Comparison of ENCODE assay signal across 1 cellular context in the genomic region with DNA sequence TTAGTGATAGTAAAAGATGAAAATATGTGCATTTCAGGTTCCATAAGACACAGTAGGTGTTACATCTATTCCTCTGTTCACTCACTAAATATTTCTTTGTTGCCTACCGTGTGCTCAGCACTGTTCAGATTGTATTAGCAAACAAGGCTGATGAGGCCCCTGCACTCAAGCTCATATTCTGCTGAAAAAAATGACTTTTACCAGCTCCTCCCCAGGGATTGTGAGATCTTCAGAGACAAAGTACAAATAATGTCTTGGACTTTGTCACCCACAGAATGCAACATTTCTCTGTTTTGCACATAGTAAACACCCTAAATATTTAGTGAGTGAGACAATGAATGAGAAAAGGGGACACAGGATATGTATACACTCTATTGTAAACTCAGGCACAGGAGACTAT.
TF ChIP-seq lines count a peak whose summit lies in the region.

No MANE protein-coding gene starts in this region.

TF ChIP-seq in IMR-90, 13 proteins besides CTCF, POLR2A, EP300 and RAD21 (continued from another document):
- TF ChIP-seq, protein P1, sequence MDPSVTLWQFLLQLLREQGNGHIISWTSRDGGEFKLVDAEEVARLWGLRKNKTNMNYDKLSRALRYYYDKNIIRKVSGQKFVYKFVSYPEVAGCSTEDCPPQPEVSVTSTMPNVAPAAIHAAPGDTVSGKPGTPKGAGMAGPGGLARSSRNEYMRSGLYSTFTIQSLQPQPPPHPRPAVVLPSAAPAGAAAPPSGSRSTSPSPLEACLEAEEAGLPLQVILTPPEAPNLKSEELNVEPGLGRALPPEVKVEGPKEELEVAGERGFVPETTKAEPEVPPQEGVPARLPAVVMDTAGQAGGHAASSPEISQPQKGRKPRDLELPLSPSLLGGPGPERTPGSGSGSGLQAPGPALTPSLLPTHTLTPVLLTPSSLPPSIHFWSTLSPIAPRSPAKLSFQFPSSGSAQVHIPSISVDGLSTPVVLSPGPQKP (IDR thresholded peaks at IDR 0.05; ENCODE audit: borderline replicate concordance, low read depth, low read length), result no peak
- no peak for TF ChIP-seq MAZ (IDR thresholded peaks at IDR 0.05; ENCODE audit: borderline replicate concordance, low read depth, low read length)
- no peak for TF ChIP-seq MXI1 (IDR thresholded peaks at IDR 0.05; ENCODE audit: borderline replicate concordance, low read depth, low read length)
- TF ChIP-seq FOS (IDR thresholded peaks at IDR 0.05; ENCODE audit: low read depth, low read length), result no peak
- no peak for TF ChIP-seq SMC3 (IDR thresholded peaks at IDR 0.05; ENCODE audit: low read depth, low read length)
- TF ChIP-seq BHLHE40 (IDR thresholded peaks at IDR 0.05; ENCODE audit: low read depth, low read length), result no peak
- TF ChIP-seq, protein P2, sequence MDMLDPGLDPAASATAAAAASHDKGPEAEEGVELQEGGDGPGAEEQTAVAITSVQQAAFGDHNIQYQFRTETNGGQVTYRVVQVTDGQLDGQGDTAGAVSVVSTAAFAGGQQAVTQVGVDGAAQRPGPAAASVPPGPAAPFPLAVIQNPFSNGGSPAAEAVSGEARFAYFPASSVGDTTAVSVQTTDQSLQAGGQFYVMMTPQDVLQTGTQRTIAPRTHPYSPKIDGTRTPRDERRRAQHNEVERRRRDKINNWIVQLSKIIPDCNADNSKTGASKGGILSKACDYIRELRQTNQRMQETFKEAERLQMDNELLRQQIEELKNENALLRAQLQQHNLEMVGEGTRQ (IDR thresholded peaks at IDR 0.05; ENCODE audit: low read depth, low read length), result no peak
- no peak for TF ChIP-seq RFX5 (IDR thresholded peaks at IDR 0.05; ENCODE audit: low read depth, low read length)
- no peak for TF ChIP-seq RCOR1 (IDR thresholded peaks at IDR 0.05; ENCODE audit: insufficient replicate concordance, low read length)
- no peak for TF ChIP-seq MAFK (IDR thresholded peaks at IDR 0.05; ENCODE audit: low read depth, low read length)
- no peak for TF ChIP-seq NFE2L2 (IDR thresholded peaks at IDR 0.05; ENCODE audit: low read depth, low read length)
